ENCODE assay signal across 28 cellular contexts in genomic region chr10:65423043-65423442, GRCh38.
"Had no signal": no experiment of that assay in that cellular context is flagged by ENCODE, and none has a peak within 500 bp of the region (broad histone marks: within the 10 kb centered on the region; RNA-seq: fewer than 3 reads in every experiment).

No MANE protein-coding gene starts in this region.

- H2AFZ ChIP-seq: hepatocyte had no signal

- H3K27ac ChIP-seq: brain microvascular endothelial cell, colonic mucosa, epithelial cell of prostate, esophagus squamous epithelium, gastroesophageal sphincter, heart right ventricle, hepatocyte, VCaP had no signal

- H3K4me2 ChIP-seq: hepatocyte had no signal

- H3K79me2 ChIP-seq: hepatocyte had no signal

- DNase-seq: activated CD4-positive, alpha-beta memory T cell treated with anti-CD3 and anti-CD28 coated beads, Interleukin-2, amount 10 ng/mL, durations not matched to agents 7 days and 5 days; activated CD4-positive, alpha-beta T cell treated with anti-CD3 and anti-CD28 coated beads for 1 hour; activated CD4-positive, alpha-beta T cell treated with anti-CD3 and anti-CD28 coated beads for 4 hours; activated CD4-positive, alpha-beta T cell treated with anti-CD3 and anti-CD28 coated beads, Interleukin-2, amount 10 ng/mL, durations not matched to agents 7 days and 5 days; activated CD4-positive, alpha-beta T cell treated with anti-CD3 and anti-CD28 coated beads, Interleukin-2, amount 50 U/mL, for 4 hours; activated CD8-positive, alpha-beta memory T cell treated with anti-CD3 and anti-CD28 coated beads, Interleukin-2, amount 50 U/mL, for 48 hours; activated gamma-delta T cell; activated naive CD4-positive, alpha-beta T cell; activated naive CD4-positive, alpha-beta T cell treated with anti-CD3 and anti-CD28 coated beads, Interleukin-2, amount 10 ng/mL, durations not matched to agents 7 days and 5 days; activated naive CD8-positive, alpha-beta T cell treated with anti-CD3 and anti-CD28 coated beads, Interleukin-2, amount 10 ng/mL, durations not matched to agents 7 days and 5 days; activated T-cell treated with anti-CD3 and anti-CD28 coated beads for 4 hours; activated T-cell treated with anti-CD3 and anti-CD28 coated beads, Interleukin-2, amount 50 U/mL, for 24 hours; activated T-cell treated with anti-CD3 and anti-CD28 coated beads, Interleukin-2, amount 50 U/mL, for 72 hours; brain microvascular endothelial cell; caudate nucleus; colonic mucosa; effector CD8-positive, alpha-beta T cell; esophagus squamous epithelium; foreskin melanocyte; heart right ventricle; T-helper 17 cell; T1000 had no signal

- H3K9me3 ChIP-seq: colonic mucosa, esophagus squamous epithelium, gastroesophageal sphincter had no signal

- H3K36me3 ChIP-seq: brain microvascular endothelial cell, colonic mucosa, esophagus squamous epithelium, gastroesophageal sphincter, heart right ventricle had no signal

- H3K4me3 ChIP-seq: colonic mucosa, esophagus squamous epithelium, gastroesophageal sphincter, heart right ventricle, hepatocyte had no signal

- H3K27me3 ChIP-seq: brain microvascular endothelial cell, colonic mucosa, esophagus squamous epithelium, gastroesophageal sphincter, heart right ventricle, hepatocyte had no signal

- ATAC-seq: activated naive CD4-positive, alpha-beta T cell treated with anti-CD3 and anti-CD28 coated beads, Interleukin-2, amount 50 U/mL, for 72 hours; activated T-cell treated with anti-CD3 and anti-CD28 coated beads, Interleukin-2, amount 50 U/mL, for 72 hours; gastroesophageal sphincter; heart right ventricle; T-helper 17 cell; WTC11 had no signal

- H3K4me1 ChIP-seq: colonic mucosa, esophagus squamous epithelium, gastroesophageal sphincter, heart right ventricle had no signal
